1 cellular context compared by ENCODE assay signal in the genomic region with DNA sequence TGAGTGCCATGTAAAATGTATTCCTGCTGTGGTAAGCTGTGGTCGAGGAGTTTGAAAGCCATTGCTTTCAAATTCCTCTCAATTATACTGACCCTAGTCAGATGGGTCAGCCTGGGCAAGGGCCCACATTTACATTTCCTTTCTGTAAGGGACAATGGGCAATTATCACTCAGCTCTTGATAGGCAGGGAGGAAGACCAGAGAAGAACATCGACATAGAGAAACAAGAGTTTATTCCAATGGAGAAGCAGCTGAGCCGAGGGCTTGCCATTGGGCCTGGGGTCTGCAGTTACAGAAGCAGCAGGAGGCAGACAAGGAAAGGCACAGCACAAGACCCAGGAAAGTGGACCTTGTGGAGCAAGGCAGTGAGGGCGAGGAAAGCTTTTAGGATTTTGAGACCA.
TF ChIP-seq lines count a peak whose summit lies in the region.

No MANE protein-coding gene starts in this region.

TF ChIP-seq in GM12878, 131 proteins besides CTCF, POLR2A, EP300 and RAD21:
- TF ChIP-seq CBX5 (IDR thresholded peaks at IDR 0.05; ENCODE audit: low read depth), result no peak
- TF ChIP-seq, protein P1, sequence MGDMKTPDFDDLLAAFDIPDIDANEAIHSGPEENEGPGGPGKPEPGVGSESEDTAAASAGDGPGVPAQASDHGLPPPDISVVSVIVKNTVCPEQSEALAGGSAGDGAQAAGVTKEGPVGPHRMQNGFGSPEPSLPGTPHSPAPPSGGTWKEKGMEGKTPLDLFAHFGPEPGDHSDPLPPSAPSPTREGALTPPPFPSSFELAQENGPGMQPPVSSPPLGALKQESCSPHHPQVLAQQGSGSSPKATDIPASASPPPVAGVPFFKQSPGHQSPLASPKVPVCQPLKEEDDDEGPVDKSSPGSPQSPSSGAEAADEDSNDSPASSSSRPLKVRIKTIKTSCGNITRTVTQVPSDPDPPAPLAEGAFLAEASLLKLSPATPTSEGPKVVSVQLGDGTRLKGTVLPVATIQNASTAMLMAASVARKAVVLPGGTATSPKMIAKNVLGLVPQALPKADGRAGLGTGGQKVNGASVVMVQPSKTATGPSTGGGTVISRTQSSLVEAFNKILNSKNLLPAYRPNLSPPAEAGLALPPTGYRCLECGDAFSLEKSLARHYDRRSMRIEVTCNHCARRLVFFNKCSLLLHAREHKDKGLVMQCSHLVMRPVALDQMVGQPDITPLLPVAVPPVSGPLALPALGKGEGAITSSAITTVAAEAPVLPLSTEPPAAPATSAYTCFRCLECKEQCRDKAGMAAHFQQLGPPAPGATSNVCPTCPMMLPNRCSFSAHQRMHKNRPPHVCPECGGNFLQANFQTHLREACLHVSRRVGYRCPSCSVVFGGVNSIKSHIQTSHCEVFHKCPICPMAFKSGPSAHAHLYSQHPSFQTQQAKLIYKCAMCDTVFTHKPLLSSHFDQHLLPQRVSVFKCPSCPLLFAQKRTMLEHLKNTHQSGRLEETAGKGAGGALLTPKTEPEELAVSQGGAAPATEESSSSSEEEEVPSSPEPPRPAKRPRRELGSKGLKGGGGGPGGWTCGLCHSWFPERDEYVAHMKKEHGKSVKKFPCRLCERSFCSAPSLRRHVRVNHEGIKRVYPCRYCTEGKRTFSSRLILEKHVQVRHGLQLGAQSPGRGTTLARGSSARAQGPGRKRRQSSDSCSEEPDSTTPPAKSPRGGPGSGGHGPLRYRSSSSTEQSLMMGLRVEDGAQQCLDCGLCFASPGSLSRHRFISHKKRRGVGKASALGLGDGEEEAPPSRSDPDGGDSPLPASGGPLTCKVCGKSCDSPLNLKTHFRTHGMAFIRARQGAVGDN (IDR thresholded peaks at IDR 0.05), result no peak
- TF ChIP-seq ZNF217 (IDR thresholded peaks at IDR 0.05), result no peak
- no peak for TF ChIP-seq PAX8 (IDR thresholded peaks at IDR 0.05)
- no peak for TF ChIP-seq TCF7 (IDR thresholded peaks at IDR 0.05; ENCODE audit: borderline replicate concordance)
- TF ChIP-seq ZNF274 (IDR thresholded peaks at IDR 0.05; ENCODE audit: insufficient read depth, insufficient read length), result no peak
- TF ChIP-seq CHD1 (IDR thresholded peaks at IDR 0.05; ENCODE audit: low read depth, low read length), result no peak
- no peak for TF ChIP-seq JUND (IDR thresholded peaks at IDR 0.05; ENCODE audit: low read depth, low read length)
- TF ChIP-seq ZNF24 (IDR thresholded peaks at IDR 0.05), result no peak
- TF ChIP-seq WRNIP1 (IDR thresholded peaks at IDR 0.05; ENCODE audit: borderline replicate concordance, low read depth, low read length), result no peak
- no peak for TF ChIP-seq CREB1 (IDR thresholded peaks at IDR 0.05; ENCODE audit: low read depth)
- no peak for TF ChIP-seq SIX5 (IDR thresholded peaks at IDR 0.05; ENCODE audit: low read depth, low read length, severe bottlenecking)
- TF ChIP-seq, protein P2, sequence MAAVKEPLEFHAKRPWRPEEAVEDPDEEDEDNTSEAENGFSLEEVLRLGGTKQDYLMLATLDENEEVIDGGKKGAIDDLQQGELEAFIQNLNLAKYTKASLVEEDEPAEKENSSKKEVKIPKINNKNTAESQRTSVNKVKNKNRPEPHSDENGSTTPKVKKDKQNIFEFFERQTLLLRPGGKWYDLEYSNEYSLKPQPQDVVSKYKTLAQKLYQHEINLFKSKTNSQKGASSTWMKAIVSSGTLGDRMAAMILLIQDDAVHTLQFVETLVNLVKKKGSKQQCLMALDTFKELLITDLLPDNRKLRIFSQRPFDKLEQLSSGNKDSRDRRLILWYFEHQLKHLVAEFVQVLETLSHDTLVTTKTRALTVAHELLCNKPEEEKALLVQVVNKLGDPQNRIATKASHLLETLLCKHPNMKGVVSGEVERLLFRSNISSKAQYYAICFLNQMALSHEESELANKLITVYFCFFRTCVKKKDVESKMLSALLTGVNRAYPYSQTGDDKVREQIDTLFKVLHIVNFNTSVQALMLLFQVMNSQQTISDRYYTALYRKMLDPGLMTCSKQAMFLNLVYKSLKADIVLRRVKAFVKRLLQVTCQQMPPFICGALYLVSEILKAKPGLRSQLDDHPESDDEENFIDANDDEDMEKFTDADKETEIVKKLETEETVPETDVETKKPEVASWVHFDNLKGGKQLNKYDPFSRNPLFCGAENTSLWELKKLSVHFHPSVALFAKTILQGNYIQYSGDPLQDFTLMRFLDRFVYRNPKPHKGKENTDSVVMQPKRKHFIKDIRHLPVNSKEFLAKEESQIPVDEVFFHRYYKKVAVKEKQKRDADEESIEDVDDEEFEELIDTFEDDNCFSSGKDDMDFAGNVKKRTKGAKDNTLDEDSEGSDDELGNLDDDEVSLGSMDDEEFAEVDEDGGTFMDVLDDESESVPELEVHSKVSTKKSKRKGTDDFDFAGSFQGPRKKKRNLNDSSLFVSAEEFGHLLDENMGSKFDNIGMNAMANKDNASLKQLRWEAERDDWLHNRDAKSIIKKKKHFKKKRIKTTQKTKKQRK (IDR thresholded peaks at IDR 0.05; ENCODE audit: low read depth, low read length), result no peak
- no peak for TF ChIP-seq YBX1 (IDR thresholded peaks at IDR 0.05)
- no peak for TF ChIP-seq ZNF384 (IDR thresholded peaks at IDR 0.05; ENCODE audit: borderline replicate concordance, low read depth, low read length)
